ENCODE assay signal across 8 cellular contexts in the genomic region with DNA sequence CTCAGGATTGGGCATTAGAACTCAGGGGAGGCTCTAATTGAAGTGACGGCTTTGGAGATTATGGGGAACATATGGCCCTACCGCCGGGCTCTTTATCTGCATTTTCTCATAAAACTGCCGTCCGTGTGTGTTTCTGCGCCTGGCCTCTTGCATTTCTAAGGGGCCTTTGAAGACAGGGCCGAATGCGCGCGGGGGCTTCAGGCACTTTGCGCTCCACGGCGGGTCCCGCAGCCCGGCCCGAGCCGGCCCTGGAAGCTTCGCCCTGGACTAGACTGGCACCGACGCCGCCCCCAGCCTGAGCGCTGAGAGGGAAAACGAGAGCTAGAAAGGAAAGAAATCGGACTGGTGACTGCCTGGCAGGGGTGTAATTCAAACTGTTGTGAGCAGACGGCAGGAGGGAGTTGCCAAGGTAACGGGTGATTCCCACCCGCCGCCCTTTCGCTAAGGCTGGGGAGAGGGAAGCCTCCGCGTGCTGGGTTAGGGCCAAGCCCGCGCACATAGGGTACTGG.
DNase-seq lines count a peak whose midpoint lies in the region; ATAC-seq and TF ChIP-seq lines count a peak whose summit lies in the region.

No MANE protein-coding gene starts in this region.

- H3K9me3 ChIP-seq in prostate gland = no peaks in the 10 kb centered on the region

- WGBS in prostate gland = 1% methylated on average over 33 of the region's 33 CpGs

- intact Hi-C loops in head of caudate nucleus (cut with DNase I) (no loop called here), prostate gland (cut with DNase I) (no loop called here)

- H3K36me3 ChIP-seq in prostate gland = no peaks in the 10 kb centered on the region

- H3K27me3 ChIP-seq in prostate gland (replicated peaks; ENCODE audit: insufficient read depth) = no peaks in the 10 kb centered on the region

- H3K4me1 ChIP-seq in prostate gland (replicated peaks) = no peaks in the 10 kb centered on the region

- ATAC-seq in HG03520 (IDR thresholded peaks at IDR 0.05; ENCODE audit: unreplicated experiment) = no peak

- POLR2A ChIA-PET in GM10248 (lab: Yijun Ruan, JAX) = no interaction called here

- H3K27ac ChIP-seq in prostate gland = no peak overlapping the region

- peak overlapping the region; percentile 17 to 20 for H3K4me3 ChIP-seq in prostate gland

- no peak for TF ChIP-seq POLR2A in prostate gland (IDR thresholded peaks at IDR 0.05)

- CTCF ChIA-PET in GM10248 (lab: Yijun Ruan, JAX) = no interaction called here

- DNase-seq in GM10248 (ENCODE audit: extremely low spot score) = peak; percentile 12
- DNase-seq in NCI-H345 (lab: John Stamatoyannopoulos, UW) = peak; percentile 81
- peak; percentile 12 to 86 (median 54) for DNase-seq in head of caudate nucleus
- DNase-seq in prostate gland (ENCODE audit: low spot score) = no peak
- DNase-seq in stimulated activated CD4-positive, alpha-beta T cell treated with anti-CD3 and anti-CD28 coated beads, Interleukin-1b, Interleukin-23, amount 100 ng/mL, for 48 hours = no peak
- DNase-seq in foreskin melanocyte = no peak
- no peak for DNase-seq in SHP77 (lab: John Stamatoyannopoulos, UW)

- TF ChIP-seq CTCF in GM10248 (IDR thresholded peaks at IDR 0.05; ENCODE audit: control extremely low read depth, extremely low read depth, low read depth, missing control alignments) (no peak), prostate gland (IDR thresholded peaks at IDR 0.05) (no peak)

Comparison
In these comparisons a context has a peak if more than half of its experiments do, and no peak if none do; other contexts are left out.
1. DNase-seq: peak in GM10248 (single experiment), NCI-H345 (single experiment) and head of caudate nucleus (42 of 42); none in prostate gland (single experiment), stimulated activated CD4-positive, alpha-beta T cell treated with anti-CD3 and anti-CD28 coated beads, Interleukin-1b, Interleukin-23, amount 100 ng/mL, for 48 hours (single experiment), foreskin melanocyte (single experiment) and SHP77 (0 of 2).